1 cellular context compared by ENCODE assay signal in the genomic region with DNA sequence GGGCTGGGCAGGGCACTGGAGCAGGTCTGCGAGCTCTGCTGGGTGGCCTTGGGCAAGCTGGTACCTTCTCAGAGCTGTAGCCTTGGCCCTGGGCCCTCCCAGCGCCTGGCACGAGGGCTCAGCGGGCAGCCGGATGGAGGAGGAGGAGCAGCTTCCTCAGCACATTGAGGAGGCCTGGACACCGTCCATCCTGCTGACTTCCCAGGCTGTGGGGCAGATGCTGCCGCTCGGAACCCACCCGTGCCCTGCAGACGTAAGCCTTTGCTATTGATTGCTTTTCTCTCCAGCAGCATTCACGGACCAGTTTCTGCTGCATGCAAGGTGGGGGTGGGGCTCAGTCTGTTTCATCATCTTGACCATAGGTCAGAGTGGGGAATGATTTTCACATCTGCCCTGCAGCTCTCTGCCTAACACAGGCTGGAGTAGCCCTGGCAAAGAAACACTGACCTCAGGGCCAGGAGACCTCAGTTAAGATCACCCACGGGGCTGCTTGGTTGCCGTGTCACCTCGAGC.
TF ChIP-seq lines count a peak whose summit lies in the region.

No MANE protein-coding gene starts in this region.

TF ChIP-seq in HepG2, 621 proteins besides CTCF, POLR2A, EP300 and RAD21 (continued from another document and continues in another):
- TF ChIP-seq KIAA2018 (CRISPR knock-in tag; IDR thresholded peaks at IDR 0.05; ENCODE audit: borderline replicate concordance) = no peak
- TF ChIP-seq ZNF572 (CRISPR knock-in tag; IDR thresholded peaks at IDR 0.05) = 0 out of 2 replicates have a peak, but pooled peaks have one; percentile 34
- peak; percentile 59; the same call in 1 of the 2 replicates for TF ChIP-seq ARNT2 (CRISPR knock-in tag; IDR thresholded peaks at IDR 0.05; ENCODE audit: low read depth)
- no peak for TF ChIP-seq ZNF230 (CRISPR knock-in tag; IDR thresholded peaks at IDR 0.05)
- TF ChIP-seq SRY (CRISPR knock-in tag; IDR thresholded peaks at IDR 0.05) = no peak
- TF ChIP-seq ZMYM4 (CRISPR knock-in tag; IDR thresholded peaks at IDR 0.05) = 0 out of 2 replicates have a peak, but pooled peaks have one; percentile 27
- TF ChIP-seq ZHX1 (CRISPR knock-in tag; IDR thresholded peaks at IDR 0.05; ENCODE audit: low read depth) = peak; percentile 43; the same call in 1 of the 2 replicates
- TF ChIP-seq ATAD3A (CRISPR knock-in tag; IDR thresholded peaks at IDR 0.05) = no peak
- no peak for TF ChIP-seq AGO2 (optimal IDR thresholded peaks at IDR 0.05; ENCODE audit: low read depth, low read length)
- TF ChIP-seq ZNF552 (CRISPR knock-in tag; IDR thresholded peaks at IDR 0.05; ENCODE audit: borderline replicate concordance) = no peak
- TF ChIP-seq ZNF512 (CRISPR knock-in tag; IDR thresholded peaks at IDR 0.05) = no peak
- TF ChIP-seq HHEX (CRISPR knock-in tag; IDR thresholded peaks at IDR 0.05) = no peak
- no peak for TF ChIP-seq ZNF672 (CRISPR knock-in tag; IDR thresholded peaks at IDR 0.05)
- TF ChIP-seq RBM39 (IDR thresholded peaks at IDR 0.05; ENCODE audit: low read depth, low read length, poor library complexity, severe bottlenecking) = no peak
- TF ChIP-seq ZKSCAN1 (IDR thresholded peaks at IDR 0.05; ENCODE audit: low read length) = no peak
- no peak for TF ChIP-seq BCL3 (CRISPR knock-in tag; IDR thresholded peaks at IDR 0.05)
- TF ChIP-seq ZNF44 (CRISPR knock-in tag; IDR thresholded peaks at IDR 0.05) = peak; percentile 100
- TF ChIP-seq ZNF10 (CRISPR knock-in tag; IDR thresholded peaks at IDR 0.05; ENCODE audit: borderline replicate concordance, low read depth) = no peak
- TF ChIP-seq ZZZ3 (CRISPR knock-in tag; IDR thresholded peaks at IDR 0.05; ENCODE audit: borderline replicate concordance) = no peak
- TF ChIP-seq, protein P1, sequence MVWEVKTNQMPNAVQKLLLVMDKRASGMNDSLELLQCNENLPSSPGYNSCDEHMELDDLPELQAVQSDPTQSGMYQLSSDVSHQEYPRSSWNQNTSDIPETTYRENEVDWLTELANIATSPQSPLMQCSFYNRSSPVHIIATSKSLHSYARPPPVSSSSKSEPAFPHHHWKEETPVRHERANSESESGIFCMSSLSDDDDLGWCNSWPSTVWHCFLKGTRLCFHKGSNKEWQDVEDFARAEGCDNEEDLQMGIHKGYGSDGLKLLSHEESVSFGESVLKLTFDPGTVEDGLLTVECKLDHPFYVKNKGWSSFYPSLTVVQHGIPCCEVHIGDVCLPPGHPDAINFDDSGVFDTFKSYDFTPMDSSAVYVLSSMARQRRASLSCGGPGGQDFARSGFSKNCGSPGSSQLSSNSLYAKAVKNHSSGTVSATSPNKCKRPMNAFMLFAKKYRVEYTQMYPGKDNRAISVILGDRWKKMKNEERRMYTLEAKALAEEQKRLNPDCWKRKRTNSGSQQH (CRISPR knock-in tag; IDR thresholded peaks at IDR 0.05; ENCODE audit: low read depth) = no peak
- TF ChIP-seq ZSCAN22 (CRISPR knock-in tag; IDR thresholded peaks at IDR 0.05) = no peak
- no peak for TF ChIP-seq HNRNPH1 (optimal IDR thresholded peaks at IDR 0.05; ENCODE audit: low read depth, low read length)
- no peak for TF ChIP-seq ZNF567 (CRISPR knock-in tag; IDR thresholded peaks at IDR 0.05; ENCODE audit: borderline replicate concordance)
- peak; percentile 54; the same call in 1 of the 2 replicates for TF ChIP-seq HOXA3 (CRISPR knock-in tag; IDR thresholded peaks at IDR 0.05)
- TF ChIP-seq NR2F2 (IDR thresholded peaks at IDR 0.05; ENCODE audit: borderline replicate concordance, low read depth) = 0 out of 2 replicates have a peak, but pooled peaks have one; percentile 23
- no peak for TF ChIP-seq ZNF510 (CRISPR knock-in tag; IDR thresholded peaks at IDR 0.05; ENCODE audit: low read depth)
- no peak for TF ChIP-seq KDM5B (CRISPR knock-in tag; IDR thresholded peaks at IDR 0.05; ENCODE audit: borderline replicate concordance)
- no peak for TF ChIP-seq GPN1 (CRISPR knock-in tag; IDR thresholded peaks at IDR 0.05; ENCODE audit: borderline replicate concordance)
- 0 out of 2 replicates have a peak, but pooled peaks have one; percentile 27 for TF ChIP-seq TARDBP (CRISPR knock-in tag; IDR thresholded peaks at IDR 0.05)
- no peak for TF ChIP-seq ZNF17 (CRISPR knock-in tag; IDR thresholded peaks at IDR 0.05)
- TF ChIP-seq SMARCC2 (IDR thresholded peaks at IDR 0.05) = no peak
- TF ChIP-seq ZNF674 (CRISPR knock-in tag; IDR thresholded peaks at IDR 0.05; ENCODE audit: low read depth) = no peak
- TF ChIP-seq HNF4G (IDR thresholded peaks at IDR 0.05; ENCODE audit: borderline replicate concordance, low read depth, low read length) = peak; percentile 82
- no peak for TF ChIP-seq HNF4G (CRISPR knock-in tag; IDR thresholded peaks at IDR 0.05; ENCODE audit: borderline replicate concordance, low read depth)
- no peak for TF ChIP-seq EHMT2 (IDR thresholded peaks at IDR 0.05; ENCODE audit: borderline replicate concordance, low read depth, low read length)
- TF ChIP-seq ZNF550 (CRISPR knock-in tag; IDR thresholded peaks at IDR 0.05; ENCODE audit: borderline replicate concordance) = no peak
- TF ChIP-seq SRSF4 (IDR thresholded peaks at IDR 0.05; ENCODE audit: low read depth, low read length, poor library complexity, severe bottlenecking) = no peak
- TF ChIP-seq HOXA5 (CRISPR knock-in tag; IDR thresholded peaks at IDR 0.05) = no peak
- TF ChIP-seq KDM2A (CRISPR knock-in tag; IDR thresholded peaks at IDR 0.05; ENCODE audit: borderline replicate concordance, low read depth) = no peak
- TF ChIP-seq ZFP1 (CRISPR knock-in tag; IDR thresholded peaks at IDR 0.05) = 0 out of 2 replicates have a peak, but pooled peaks have one; percentile 34
- TF ChIP-seq ETS1 (CRISPR knock-in tag; IDR thresholded peaks at IDR 0.05) = no peak
- no peak for TF ChIP-seq TEAD3 (CRISPR knock-in tag; optimal IDR thresholded peaks at IDR 0.05; ENCODE audit: borderline replicate concordance)
- TF ChIP-seq RFXAP (CRISPR knock-in tag; IDR thresholded peaks at IDR 0.05; ENCODE audit: borderline replicate concordance) = no peak
- TF ChIP-seq LCORL (IDR thresholded peaks at IDR 0.05) = no peak
- 0 out of 2 replicates have a peak, but pooled peaks have one; percentile 57 for TF ChIP-seq LCORL (CRISPR knock-in tag; IDR thresholded peaks at IDR 0.05)
- no peak for TF ChIP-seq CHD4 (IDR thresholded peaks at IDR 0.05; ENCODE audit: borderline replicate concordance, low read length)
